ENCODE assay signal across 16 cellular contexts in the genomic region with DNA sequence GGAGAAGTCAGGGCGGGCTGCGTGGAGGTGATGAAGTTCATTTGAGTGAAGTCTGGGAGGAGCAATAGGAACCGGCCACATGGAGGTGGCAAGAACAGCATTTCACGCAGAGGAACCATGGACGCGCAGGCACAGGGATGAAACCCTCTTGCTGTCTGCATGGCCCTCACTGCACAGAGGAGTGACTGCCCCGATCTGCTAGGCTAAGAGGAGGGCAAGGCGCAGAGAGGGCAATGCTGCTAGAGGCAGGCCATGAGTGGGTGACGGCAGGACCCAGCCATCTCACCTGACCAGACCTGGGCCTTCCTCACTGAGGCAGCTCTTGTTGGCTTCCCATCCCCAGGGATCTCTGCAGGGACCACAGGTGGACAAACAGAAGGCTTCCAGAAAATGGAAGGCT.
DNase-seq lines count a peak whose midpoint lies in the region; ATAC-seq, FAIRE-seq and TF ChIP-seq lines count a peak whose summit lies in the region.
"Had no signal": no experiment of that assay in that cellular context is flagged by ENCODE, and none has a peak within 500 bp of the region (broad histone marks: within the 10 kb centered on the region; RNA-seq: fewer than 3 reads in every experiment).

No MANE protein-coding gene starts in this region.

- H3K9me2 ChIP-seq in GM23338 (ENCODE audit: insufficient read depth) = no peaks in the 10 kb centered on the region

- ATAC-seq in GM23338 = no peak
- ATAC-seq in stimulated activated effector memory CD8-positive, alpha-beta T cell treated with anti-CD3 and anti-CD28 coated beads, Interleukin-12 subunit alpha, Interleukin-12 subunit beta, amount 100 ng/mL, for 72 hours = peak; percentile 29
- no peak for ATAC-seq in HG02763 (IDR thresholded peaks at IDR 0.05; ENCODE audit: unreplicated experiment)
- ATAC-seq in Right ventricle myocardium inferior = no peak
- ATAC-seq: A549, HCT116 had no signal

- H3K9me3 Mint-ChIP-seq in GM23338 (no peaks in the 10 kb centered on the region), endodermal cell (no peaks in the 10 kb centered on the region)
- H3K9me3 Mint-ChIP-seq in stimulated activated effector memory CD8-positive, alpha-beta T cell treated with anti-CD3 and anti-CD28 coated beads, Interleukin-12 subunit alpha, Interleukin-12 subunit beta, amount 100 ng/mL, for 72 hours = no peaks in the 10 kb centered on the region
- H3K9me3 Mint-ChIP-seq: CD4-positive, alpha-beta memory T cell had no signal

- H3K27me3 Mint-ChIP-seq in GM23338 (ENCODE audit: insufficient read depth, low read depth, poor library complexity) (peaks cover 6% of the 10 kb centered on the region), endodermal cell (ENCODE audit: insufficient read depth) (peaks cover 2% of the 10 kb centered on the region)

- H4K5ac ChIP-seq in mesendoderm (ENCODE audit: low read length) = no peak overlapping the region

- H3K79me2 ChIP-seq in GM23338 (replicated peaks; ENCODE audit: insufficient read depth) (no peaks in the 10 kb centered on the region), mesendoderm (ENCODE audit: control insufficient read depth, insufficient read depth, low read length) (no peaks in the 10 kb centered on the region)

- H3K4me3 Mint-ChIP-seq in GM23338 = no peak overlapping the region
- H3K4me3 Mint-ChIP-seq in endodermal cell = no peak overlapping the region
- no peak overlapping the region for H3K4me3 Mint-ChIP-seq in stimulated activated effector memory CD8-positive, alpha-beta T cell treated with anti-CD3 and anti-CD28 coated beads, Interleukin-12 subunit alpha, Interleukin-12 subunit beta, amount 100 ng/mL, for 72 hours
- H3K4me3 Mint-ChIP-seq: CD4-positive, alpha-beta memory T cell had no signal

- H2BK15ac ChIP-seq in mesendoderm (replicated peaks; ENCODE audit: low read depth) = no peak overlapping the region

- no peak overlapping the region for H3K9ac ChIP-seq in endodermal cell (ENCODE audit: extremely low read depth, low read length, poor library complexity, severe bottlenecking)
- H3K9ac ChIP-seq in mesendoderm (ENCODE audit: low read length) = no peak overlapping the region

- H3F3A ChIP-seq in GM23338 (replicated peaks; ENCODE audit: low read depth) = no peaks in the 10 kb centered on the region

- no peaks in the 10 kb centered on the region; the same call in 2 of the 3 replicates for H3K36me3 Mint-ChIP-seq in GM23338 (ENCODE audit: low read depth)
- H3K36me3 Mint-ChIP-seq in endodermal cell (ENCODE audit: low read depth) = no peaks in the 10 kb centered on the region
- H3K36me3 Mint-ChIP-seq in stimulated activated effector memory CD8-positive, alpha-beta T cell treated with anti-CD3 and anti-CD28 coated beads, Interleukin-12 subunit alpha, Interleukin-12 subunit beta, amount 100 ng/mL, for 72 hours = no peaks in the 10 kb centered on the region
- H3K36me3 Mint-ChIP-seq: CD4-positive, alpha-beta memory T cell had no signal

- 90 to 92% methylated on average over 6 to 9 of the region's 9 CpGs for WGBS in endodermal cell (ENCODE audit: insufficient coverage in 1 of 2, insufficient read length in 1 of 2), 2 experiments
- WGBS in mesendoderm (ENCODE audit: extremely low coverage, insufficient coverage, low lambda C conversion rate) = no CpG with 5 or more reads among the region's 9 CpGs

- intact Hi-C loops in Right ventricle myocardium inferior (cut with DNase I) = no loop called here

- TF ChIP-seq CTCF in GM23338 (conservative IDR thresholded peaks at IDR 0.05; ENCODE audit: low read depth in 2 of 2) (no peak), endodermal cell (conservative IDR thresholded peaks at IDR 0.05) (no peak)

- H2BK120ac ChIP-seq in mesendoderm (ENCODE audit: low read depth, low read length) = no peak overlapping the region

- H3K27ac Mint-ChIP-seq in GM23338 (no peak overlapping the region), endodermal cell (no peak overlapping the region)
- no peak overlapping the region for H3K27ac Mint-ChIP-seq in stimulated activated effector memory CD8-positive, alpha-beta T cell treated with anti-CD3 and anti-CD28 coated beads, Interleukin-12 subunit alpha, Interleukin-12 subunit beta, amount 100 ng/mL, for 72 hours
- H3K27ac Mint-ChIP-seq: CD4-positive, alpha-beta memory T cell had no signal

- no peak overlapping the region for H3K4ac ChIP-seq in mesendoderm (ENCODE audit: low read depth, low read length)

- H2AK5ac ChIP-seq in mesendoderm (ENCODE audit: low read length) = no peak overlapping the region

- H2AFZ ChIP-seq in GM23338 = peak overlapping the region; percentile 94; the same call in 1 of the 2 replicates

- no peaks in the 10 kb centered on the region for H4K20me1 ChIP-seq in GM23338 (replicated peaks; ENCODE audit: insufficient read depth)

- H3K4me3 ChIP-seq in GM23338 (no peak overlapping the region), endodermal cell (ENCODE audit: low read length) (no peak overlapping the region), mesendoderm (ENCODE audit: low read length) (no peak overlapping the region)
- H3K4me3 ChIP-seq: A549 had no signal

- H3K27ac ChIP-seq in GM23338 (ENCODE audit: low read depth) (no peak overlapping the region), endodermal cell (ENCODE audit: low read depth, low read length) (no peak overlapping the region), mesendoderm (ENCODE audit: low read depth, low read length) (no peak overlapping the region)
- H3K27ac ChIP-seq: A549, C4-2B had no signal

- H3K36me3 ChIP-seq in GM23338 (ENCODE audit: insufficient read depth) = no peaks in the 10 kb centered on the region
- no peaks in the 10 kb centered on the region for H3K36me3 ChIP-seq in endodermal cell (ENCODE audit: control insufficient read depth, insufficient read depth, low read length)
- no peaks in the 10 kb centered on the region for H3K36me3 ChIP-seq in mesendoderm (ENCODE audit: control insufficient read depth, insufficient read depth, low read length)
- H3K36me3 ChIP-seq: BE2C had no signal

- FAIRE-seq in GM19239 (lab: Jason Lieb, UNC) = no peak
- FAIRE-seq: A549, GM12891 had no signal

- no peak overlapping the region for H4K8ac ChIP-seq in mesendoderm (ENCODE audit: low read depth, low read length)

- H3K23ac ChIP-seq in mesendoderm (ENCODE audit: low read length) = no peak overlapping the region

- no peaks in the 10 kb centered on the region for H3K79me1 ChIP-seq in mesendoderm (ENCODE audit: low read length)

- H3K18ac ChIP-seq in mesendoderm (ENCODE audit: low read length) = no peak overlapping the region

- no peak overlapping the region for H2BK5ac ChIP-seq in mesendoderm (ENCODE audit: low read length)

- H3K27me3 ChIP-seq in GM23338 (ENCODE audit: insufficient read depth) (peaks cover 14% of the 10 kb centered on the region), endodermal cell (ENCODE audit: control insufficient read depth, insufficient read depth, low read length, poor library complexity, severe bottlenecking) (no peaks in the 10 kb centered on the region), mesendoderm (ENCODE audit: insufficient read depth, low read length, poor library complexity) (no peaks in the 10 kb centered on the region)

- DNase-seq in GM23338 (ENCODE audit: low spot score) (no peak), endodermal cell (peak; percentile 44), mesendoderm (no peak), T-helper 2 cell (no peak), Right ventricle myocardium inferior (ENCODE audit: missing footprints) (no peak), GM19239 (ENCODE audit: insufficient read length, low spot score) (no peak)
- no peak for DNase-seq in stimulated activated effector memory CD8-positive, alpha-beta T cell treated with anti-CD3 and anti-CD28 coated beads, Interleukin-12 subunit alpha, Interleukin-12 subunit beta, amount 100 ng/mL, for 72 hours (ENCODE audit: low spot score in 2 of 2)
- DNase-seq: BE2C; CD4-positive, alpha-beta memory T cell; DMS79; IMR-90 had no signal

- H3K9me3 ChIP-seq in endodermal cell (ENCODE audit: control insufficient read depth, low read length) = no peaks in the 10 kb centered on the region
- H3K9me3 ChIP-seq: A549, BE2C had no signal

- H3K4me2 ChIP-seq in GM23338 (no peak overlapping the region), mesendoderm (ENCODE audit: low read length) (no peak overlapping the region)
- H3K4me2 ChIP-seq: A549 had no signal

- H3K4me1 Mint-ChIP-seq in GM23338 (peaks cover 34% of the 10 kb centered on the region), endodermal cell (peaks cover 6% of the 10 kb centered on the region)
- H3K4me1 Mint-ChIP-seq in stimulated activated effector memory CD8-positive, alpha-beta T cell treated with anti-CD3 and anti-CD28 coated beads, Interleukin-12 subunit alpha, Interleukin-12 subunit beta, amount 100 ng/mL, for 72 hours = peaks cover 6% of the 10 kb centered on the region
- H3K4me1 Mint-ChIP-seq: CD4-positive, alpha-beta memory T cell had no signal

- H3K56ac ChIP-seq in mesendoderm (ENCODE audit: low read length) = peak overlapping the region; percentile 34

- H3K4me1 ChIP-seq in GM23338 (ENCODE audit: insufficient read depth) (peaks cover 15% of the 10 kb centered on the region; the same call in 1 of the 2 replicates), endodermal cell (ENCODE audit: control insufficient read depth, insufficient read depth, low read length) (no peaks in the 10 kb centered on the region), mesendoderm (ENCODE audit: control insufficient read depth, low read depth, low read length) (peaks cover 1% of the 10 kb centered on the region)
- H3K4me1 ChIP-seq: A549, BE2C had no signal

TF ChIP-seq in GM23338, 12 proteins besides CTCF, POLR2A, EP300 and RAD21 (continues in another document):
- TF ChIP-seq EZH2 (IDR thresholded peaks at IDR 0.05; ENCODE audit: low read depth, unreplicated experiment) (no peak), ZNF114 (CRISPR knock-in tag; IDR thresholded peaks at IDR 0.05) (no peak)
